1 cellular context compared by ENCODE assay signal in the genomic region with DNA sequence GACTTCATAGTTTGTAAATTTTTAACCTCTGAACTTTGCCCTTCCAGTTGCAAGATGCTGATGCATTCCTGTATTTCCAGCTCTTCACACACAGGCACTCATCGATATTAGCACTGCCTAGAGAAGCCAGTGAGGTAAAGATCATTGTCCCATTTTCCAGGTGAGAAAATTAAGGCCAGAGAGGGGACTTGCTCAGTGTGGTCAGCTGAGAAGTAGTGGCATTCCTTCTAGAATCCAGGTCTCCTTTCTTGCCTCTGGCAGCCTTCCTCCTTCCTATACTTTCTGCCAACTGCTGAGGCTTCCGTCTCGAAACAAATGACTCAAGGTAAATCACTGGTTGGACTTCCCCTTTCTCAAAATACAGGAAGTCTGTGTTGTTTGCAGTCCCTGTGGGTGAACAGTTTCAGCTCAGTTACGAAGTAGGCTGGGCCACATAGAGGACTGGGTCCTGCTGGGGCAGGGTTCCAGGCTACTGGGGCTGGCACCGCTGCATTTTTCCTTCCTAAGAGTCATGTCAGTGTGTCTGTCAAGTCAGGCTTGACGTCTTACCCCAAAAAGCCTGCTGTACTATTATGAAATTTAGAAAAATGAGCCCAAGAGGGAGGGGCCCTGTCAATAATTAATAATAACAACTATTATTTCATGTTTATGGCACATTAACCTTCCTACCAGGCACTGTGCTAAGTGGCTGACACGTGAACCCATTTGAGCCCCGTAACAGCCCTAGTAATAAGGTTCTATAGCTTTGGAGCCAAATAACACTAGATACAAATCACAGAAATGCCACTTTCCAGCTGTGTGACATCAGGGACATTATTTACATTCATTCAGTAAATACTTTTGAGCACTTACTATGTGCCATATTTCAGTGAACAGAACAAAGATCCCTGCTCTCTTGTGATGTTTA.
TF ChIP-seq lines count a peak whose summit lies in the region.

No MANE protein-coding gene starts in this region.

TF ChIP-seq in K562, 482 proteins besides CTCF, POLR2A, EP300 and RAD21 (continued from another document and continues in another):
- TF ChIP-seq NBN (IDR thresholded peaks at IDR 0.05; ENCODE audit: low read depth), result peak; percentile 62; the same call in 1 of the 2 replicates
- peak; percentile 67; the same call in 1 of the 2 replicates for TF ChIP-seq MTA3 (IDR thresholded peaks at IDR 0.05; ENCODE audit: borderline replicate concordance)
- TF ChIP-seq SOX6 (IDR thresholded peaks at IDR 0.05), result peak; percentile 80; the same call in 1 of the 2 replicates
- TF ChIP-seq ZNF24 (IDR thresholded peaks at IDR 0.05), result peak; percentile 25; the same call in 1 of the 2 replicates
- TF ChIP-seq SMAD1 (IDR thresholded peaks at IDR 0.05; ENCODE audit: low read depth, low read length, partially characterized antibody), result no peak
- TF ChIP-seq HMG20A (CRISPR knock-in tag; conservative IDR thresholded peaks at IDR 0.05), result no peak
- TF ChIP-seq CBFA2T3 (IDR thresholded peaks at IDR 0.05), result no peak
- TF ChIP-seq GATAD2A (IDR thresholded peaks at IDR 0.05), result no peak
- no peak for TF ChIP-seq ZBTB8A (IDR thresholded peaks at IDR 0.05; ENCODE audit: partially characterized antibody)
- TF ChIP-seq DPF2 (IDR thresholded peaks at IDR 0.05), result 0 out of 2 replicates have a peak, but pooled peaks have one; percentile 21
- peak; percentile 92 for TF ChIP-seq ELF1 (tag; IDR thresholded peaks at IDR 0.05)
- TF ChIP-seq ATF2 (CRISPR knock-in tag; IDR thresholded peaks at IDR 0.05), result no peak
- TF ChIP-seq ZNF197 (CRISPR knock-in tag; IDR thresholded peaks at IDR 0.05; ENCODE audit: low read depth), result 0 out of 2 replicates have a peak, but pooled peaks have one; percentile 33
- no peak for TF ChIP-seq ID3 (CRISPR knock-in tag; IDR thresholded peaks at IDR 0.05)
- TF ChIP-seq ID3 (tag; IDR thresholded peaks at IDR 0.05), result peak; percentile 77
- TF ChIP-seq, protein P1, sequence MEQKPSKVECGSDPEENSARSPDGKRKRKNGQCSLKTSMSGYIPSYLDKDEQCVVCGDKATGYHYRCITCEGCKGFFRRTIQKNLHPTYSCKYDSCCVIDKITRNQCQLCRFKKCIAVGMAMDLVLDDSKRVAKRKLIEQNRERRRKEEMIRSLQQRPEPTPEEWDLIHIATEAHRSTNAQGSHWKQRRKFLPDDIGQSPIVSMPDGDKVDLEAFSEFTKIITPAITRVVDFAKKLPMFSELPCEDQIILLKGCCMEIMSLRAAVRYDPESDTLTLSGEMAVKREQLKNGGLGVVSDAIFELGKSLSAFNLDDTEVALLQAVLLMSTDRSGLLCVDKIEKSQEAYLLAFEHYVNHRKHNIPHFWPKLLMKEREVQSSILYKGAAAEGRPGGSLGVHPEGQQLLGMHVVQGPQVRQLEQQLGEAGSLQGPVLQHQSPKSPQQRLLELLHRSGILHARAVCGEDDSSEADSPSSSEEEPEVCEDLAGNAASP (IDR thresholded peaks at IDR 0.05), result no peak
- peak; percentile 78 for TF ChIP-seq ELF4 (CRISPR knock-in tag; IDR thresholded peaks at IDR 0.05)
- TF ChIP-seq HNRNPUL1 (IDR thresholded peaks at IDR 0.05; ENCODE audit: low read length), result no peak
- TF ChIP-seq CEBPG (CRISPR knock-in tag; IDR thresholded peaks at IDR 0.05), result no peak
- peak in 1 of 2 experiments; percentile 60; a peak in 2 of 4 replicates for TF ChIP-seq CEBPG (tag; conservative IDR thresholded peaks at IDR 0.05 in 1 of 2, IDR thresholded peaks at IDR 0.05 in 1 of 2)
- TF ChIP-seq SMAD3 (CRISPR knock-in tag; conservative IDR thresholded peaks at IDR 0.05), result 0 out of 2 replicates have a peak, but pooled peaks have one; percentile 43
- TF ChIP-seq ZNF583 (CRISPR knock-in tag; IDR thresholded peaks at IDR 0.05), result no peak
- TF ChIP-seq NFE2 (IDR thresholded peaks at IDR 0.05; ENCODE audit: low read depth), result peak; percentile 57; the same call in 1 of the 2 replicates
- TF ChIP-seq MEIS2 (IDR thresholded peaks at IDR 0.05; ENCODE audit: partially characterized antibody), result peak; percentile 71
- TF ChIP-seq SNAPC5 (CRISPR knock-in tag; IDR thresholded peaks at IDR 0.05), result no peak
- TF ChIP-seq HINFP (tag; conservative IDR thresholded peaks at IDR 0.05; ENCODE audit: low read depth), result no peak
- 0 out of 2 replicates have a peak, but pooled peaks have one; percentile 32 for TF ChIP-seq MAFK (IDR thresholded peaks at IDR 0.05; ENCODE audit: low read length)
- TF ChIP-seq AFF1 (IDR thresholded peaks at IDR 0.05; ENCODE audit: low read depth in 1 of 2, partially characterized antibody in 2 of 2), result peak in 1 of 2 experiments; percentile 61
- TF ChIP-seq FOSL1 (tag; conservative IDR thresholded peaks at IDR 0.05), result peak; percentile 76
- peak; percentile 77; the same call in 1 of the 2 replicates for TF ChIP-seq BACH1 (tag; IDR thresholded peaks at IDR 0.05)
- TF ChIP-seq ZNF445 (CRISPR knock-in tag; IDR thresholded peaks at IDR 0.05; ENCODE audit: low read depth), result no peak
- peak; percentile 87 for TF ChIP-seq ADNP (tag; IDR thresholded peaks at IDR 0.05)
- TF ChIP-seq ETV5 (CRISPR knock-in tag; IDR thresholded peaks at IDR 0.05; ENCODE audit: low read depth), result peak; percentile 68; the same call in 1 of the 2 replicates
- no peak for TF ChIP-seq MCM5 (IDR thresholded peaks at IDR 0.05; ENCODE audit: low read depth)
- TF ChIP-seq SMARCC2 (IDR thresholded peaks at IDR 0.05; ENCODE audit: low read depth), result peak; percentile 28; the same call in 1 of the 2 replicates
- 0 out of 2 replicates have a peak, but pooled peaks have one; percentile 29 for TF ChIP-seq FOXJ2 (tag; IDR thresholded peaks at IDR 0.05)
- TF ChIP-seq PHF8 (IDR thresholded peaks at IDR 0.05; ENCODE audit: borderline replicate concordance, low read length), result peak; percentile 60; the same call in 1 of the 2 replicates
- no peak for TF ChIP-seq EZH2 (IDR thresholded peaks at IDR 0.05; ENCODE audit: borderline replicate concordance, low read depth, low read length)
- peak in 1 of 2 experiments; percentile 14; a peak in 1 of 4 replicates for TF ChIP-seq HDAC1 (IDR thresholded peaks at IDR 0.05)
- TF ChIP-seq CTBP1 (IDR thresholded peaks at IDR 0.05; ENCODE audit: borderline replicate concordance), result peak; percentile 82
- peak; percentile 57; the same call in 1 of the 2 replicates for TF ChIP-seq ZNF395 (CRISPR knock-in tag; IDR thresholded peaks at IDR 0.05)
- peak; percentile 38 for TF ChIP-seq L3MBTL2 (IDR thresholded peaks at IDR 0.05)
- peak; percentile 75; the same call in 1 of the 2 replicates for TF ChIP-seq SMAD4 (CRISPR knock-in tag; conservative IDR thresholded peaks at IDR 0.05)
- peak; percentile 37; the same call in 1 of the 2 replicates for TF ChIP-seq JUN (IDR thresholded peaks at IDR 0.05; ENCODE audit: borderline replicate concordance, low read depth, low read length)
- TF ChIP-seq JUN (CRISPR knock-in tag; IDR thresholded peaks at IDR 0.05; ENCODE audit: borderline replicate concordance), result no peak
- no peak for TF ChIP-seq ZFP1 (CRISPR knock-in tag; IDR thresholded peaks at IDR 0.05)
- peak; percentile 45; the same call in 1 of the 2 replicates for TF ChIP-seq RNF2 (IDR thresholded peaks at IDR 0.05)
- peak; percentile 69; the same call in 1 of the 2 replicates for TF ChIP-seq SMARCA4 (IDR thresholded peaks at IDR 0.05)
- peak; percentile 20 to 29; a peak in 1 of 4 replicates for TF ChIP-seq NRF1 (conservative IDR thresholded peaks at IDR 0.05 in 1 of 2, IDR thresholded peaks at IDR 0.05 in 1 of 2)
- peak; percentile 57; the same call in 1 of the 2 replicates for TF ChIP-seq JUND (IDR thresholded peaks at IDR 0.05; ENCODE audit: borderline replicate concordance, low read depth, low read length)
- TF ChIP-seq JUND (tag; IDR thresholded peaks at IDR 0.05; ENCODE audit: borderline replicate concordance, low read depth, low read length), result peak; percentile 66; the same call in 2 of the 3 replicates
- TF ChIP-seq RBM25 (IDR thresholded peaks at IDR 0.05; ENCODE audit: low read depth, low read length, severe bottlenecking), result peak; percentile 67
- peak; percentile 51 for TF ChIP-seq PHF20 (IDR thresholded peaks at IDR 0.05; ENCODE audit: partially characterized antibody)
